17 cellular contexts compared by ENCODE assay signal in the genomic region with DNA sequence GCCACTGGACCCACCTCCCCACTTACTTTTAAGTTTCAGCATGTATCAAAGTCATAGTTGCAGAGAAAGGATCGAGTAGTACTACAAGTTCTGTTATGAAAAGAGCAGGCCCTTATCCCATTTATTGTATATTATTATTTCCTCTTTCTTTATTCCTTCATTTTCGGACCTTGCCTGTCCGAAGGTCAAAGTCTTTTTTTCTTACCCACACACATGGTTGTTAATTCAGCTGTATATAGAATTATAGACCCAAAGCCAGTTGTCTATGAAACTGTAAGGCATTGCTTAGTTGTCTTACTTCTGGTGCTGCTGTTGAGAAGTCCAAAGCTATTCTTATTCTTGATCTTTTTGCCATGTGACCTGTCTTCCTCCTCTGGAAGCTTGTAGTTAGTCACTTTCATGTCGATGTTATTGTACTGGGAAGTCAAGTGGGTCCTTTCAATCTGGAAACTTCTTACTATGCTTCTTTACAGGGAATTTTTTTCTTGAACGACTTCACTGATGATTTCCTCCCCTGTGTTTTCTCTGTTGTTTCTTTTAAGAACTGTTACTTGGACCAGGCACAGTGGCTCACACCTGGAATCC. TPM values are rescaled to one million over a fixed set of nuclear protein-coding genes. Genes with fewer than 3 reads are reported as not detected.
DNase-seq lines count a peak whose midpoint lies in the region; ATAC-seq and TF ChIP-seq lines count a peak whose summit lies in the region.
"Had no signal": no experiment of that assay in that cellular context is flagged by ENCODE, and none has a peak within 500 bp of the region (broad histone marks: within the 10 kb centered on the region; RNA-seq: fewer than 3 reads in every experiment).

No MANE protein-coding gene starts in this region.

- intact Hi-C loops in natural killer cell (cut with micrococcal nuclease), result no loop called here

- H3K4me1 Mint-ChIP-seq in T-helper 2 cell treated with Interferon-gamma antibody and Interleukin-4, amounts not matched to agents 5 μg/mL and 100 μg/mL, for 36 hours (ENCODE audit: low read depth), result peaks cover 29% of the 10 kb centered on the region
- H3K4me1 Mint-ChIP-seq in natural killer cell treated with Interleukin-12 subunit alpha and Interleukin-12 subunit beta and Interleukin-15 and Interleukin-18, amount 100 ng/mL, for 72 hours (ENCODE audit: low read depth in 2 of 2), result peaks cover 29 to 35% of the 10 kb centered on the region in 2 donors
- H3K4me1 Mint-ChIP-seq in natural killer cell, result peaks cover 9 to 23% of the 10 kb centered on the region in 2 donors
- H3K4me1 Mint-ChIP-seq in effector memory CD8-positive, alpha-beta T cell (ENCODE audit: low read depth in 2 of 2), result peaks cover 9 to 21% of the 10 kb centered on the region in 2 donors
- peaks cover 23% of the 10 kb centered on the region for H3K4me1 Mint-ChIP-seq in stimulated activated memory B cell treated with anti-CD40 and anti-IgM and Interleukin-4, amounts not matched to agents 10 μg/mL and 1 μg/mL and 100 μg/mL, for 72 hours

- no peaks in the 10 kb centered on the region for H3K9me3 Mint-ChIP-seq in T-helper 2 cell treated with Interferon-gamma antibody and Interleukin-4, amounts not matched to agents 5 μg/mL and 100 μg/mL, for 36 hours
- H3K9me3 Mint-ChIP-seq in natural killer cell treated with Interleukin-12 subunit alpha and Interleukin-12 subunit beta and Interleukin-15 and Interleukin-18, amount 100 ng/mL, for 72 hours, result no peaks in the 10 kb centered on the region
- no peaks in the 10 kb centered on the region for H3K9me3 Mint-ChIP-seq in natural killer cell
- H3K9me3 Mint-ChIP-seq in effector memory CD8-positive, alpha-beta T cell, result no peaks in the 10 kb centered on the region
- no peaks in the 10 kb centered on the region for H3K9me3 Mint-ChIP-seq in stimulated activated memory B cell treated with anti-CD40 and anti-IgM and Interleukin-4, amounts not matched to agents 10 μg/mL and 1 μg/mL and 100 μg/mL, for 72 hours

- no peak for DNase-seq in T-helper 2 cell treated with Interferon-gamma antibody and Interleukin-4, amounts not matched to agents 5 μg/mL and 100 μg/mL, for 36 hours (ENCODE audit: low spot score)
- no peak for DNase-seq in T-helper 2 cell
- no peak for DNase-seq in natural killer cell treated with Interleukin-12 subunit alpha and Interleukin-12 subunit beta and Interleukin-15 and Interleukin-18, amount 100 ng/mL, for 72 hours (ENCODE audit: low spot score)
- DNase-seq in natural killer cell, result no peak
- no peak for DNase-seq in effector memory CD8-positive, alpha-beta T cell
- DNase-seq in NCI-H1436 treated with DMSO at 0.1 percent for 48 hours (lab: John Stamatoyannopoulos, UW), result no peak
- DNase-seq: 8988T, COR-L47, DMS153, EL, H7, Karpas-422, MM.1S, NCI-H1105, NCI-H187 had no signal

- TF ChIP-seq CTCF in natural killer cell (IDR thresholded peaks at IDR 0.05), result no peak

- no peaks in the 10 kb centered on the region for H3K27me3 Mint-ChIP-seq in T-helper 2 cell treated with Interferon-gamma antibody and Interleukin-4, amounts not matched to agents 5 μg/mL and 100 μg/mL, for 36 hours (ENCODE audit: low read depth)
- H3K27me3 Mint-ChIP-seq in natural killer cell treated with Interleukin-12 subunit alpha and Interleukin-12 subunit beta and Interleukin-15 and Interleukin-18, amount 100 ng/mL, for 72 hours, result no peaks in the 10 kb centered on the region
- H3K27me3 Mint-ChIP-seq in natural killer cell (ENCODE audit: low read depth in 2 of 2), result no peaks in the 10 kb centered on the region
- no peaks in the 10 kb centered on the region for H3K27me3 Mint-ChIP-seq in effector memory CD8-positive, alpha-beta T cell
- H3K27me3 Mint-ChIP-seq in stimulated activated memory B cell treated with anti-CD40 and anti-IgM and Interleukin-4, amounts not matched to agents 10 μg/mL and 1 μg/mL and 100 μg/mL, for 72 hours, result no peaks in the 10 kb centered on the region

- ATAC-seq in natural killer cell treated with Interleukin-12 subunit alpha and Interleukin-12 subunit beta and Interleukin-15 and Interleukin-18, amount 100 ng/mL, for 72 hours, result no peak
- ATAC-seq in natural killer cell (no peak), GM19455 (IDR thresholded peaks at IDR 0.05; ENCODE audit: unreplicated experiment) (no peak)
- ATAC-seq in effector memory CD8-positive, alpha-beta T cell (replicated peaks), result no peak
- ATAC-seq in stimulated activated memory B cell treated with anti-CD40 and anti-IgM and Interleukin-4, amounts not matched to agents 10 μg/mL and 1 μg/mL and 100 μg/mL, for 72 hours, result no peak

- peaks cover 53% of the 10 kb centered on the region for H3K36me3 Mint-ChIP-seq in T-helper 2 cell treated with Interferon-gamma antibody and Interleukin-4, amounts not matched to agents 5 μg/mL and 100 μg/mL, for 36 hours (ENCODE audit: low read depth)
- H3K36me3 Mint-ChIP-seq in natural killer cell treated with Interleukin-12 subunit alpha and Interleukin-12 subunit beta and Interleukin-15 and Interleukin-18, amount 100 ng/mL, for 72 hours, result peaks cover 35% of the 10 kb centered on the region
- no peaks in the 10 kb centered on the region for H3K36me3 Mint-ChIP-seq in natural killer cell
- H3K36me3 Mint-ChIP-seq in effector memory CD8-positive, alpha-beta T cell (ENCODE audit: insufficient read depth), result peaks cover 34% of the 10 kb centered on the region
- H3K36me3 Mint-ChIP-seq in stimulated activated memory B cell treated with anti-CD40 and anti-IgM and Interleukin-4, amounts not matched to agents 10 μg/mL and 1 μg/mL and 100 μg/mL, for 72 hours, result peaks cover 54% of the 10 kb centered on the region

- peak overlapping the region; percentile 28 for H3K27ac Mint-ChIP-seq in T-helper 2 cell treated with Interferon-gamma antibody and Interleukin-4, amounts not matched to agents 5 μg/mL and 100 μg/mL, for 36 hours
- peak overlapping the region; percentile 59 to 91 for H3K27ac Mint-ChIP-seq in natural killer cell treated with Interleukin-12 subunit alpha and Interleukin-12 subunit beta and Interleukin-15 and Interleukin-18, amount 100 ng/mL, for 72 hours
- H3K27ac Mint-ChIP-seq in natural killer cell, result no peak overlapping the region
- peak overlapping the region; percentile 49 to 86 for H3K27ac Mint-ChIP-seq in effector memory CD8-positive, alpha-beta T cell
- H3K27ac Mint-ChIP-seq in stimulated activated memory B cell treated with anti-CD40 and anti-IgM and Interleukin-4, amounts not matched to agents 10 μg/mL and 1 μg/mL and 100 μg/mL, for 72 hours, result peak overlapping the region; percentile 20

- H3K4me3 Mint-ChIP-seq in T-helper 2 cell treated with Interferon-gamma antibody and Interleukin-4, amounts not matched to agents 5 μg/mL and 100 μg/mL, for 36 hours, result no peak overlapping the region
- peak overlapping the region; percentile 35 for H3K4me3 Mint-ChIP-seq in natural killer cell treated with Interleukin-12 subunit alpha and Interleukin-12 subunit beta and Interleukin-15 and Interleukin-18, amount 100 ng/mL, for 72 hours
- no peak overlapping the region for H3K4me3 Mint-ChIP-seq in natural killer cell
- H3K4me3 Mint-ChIP-seq in effector memory CD8-positive, alpha-beta T cell, result no peak overlapping the region
- H3K4me3 Mint-ChIP-seq in stimulated activated memory B cell treated with anti-CD40 and anti-IgM and Interleukin-4, amounts not matched to agents 10 μg/mL and 1 μg/mL and 100 μg/mL, for 72 hours, result no peak overlapping the region

RNA-seq across cellular contexts. Expression of a gene that starts 8.3 kb away (rescaled TPM):
- 100 to 1,000 TPM; 102 to 111 TPM for total RNA-seq in natural killer cell treated with Interleukin-12 subunit alpha and Interleukin-12 subunit beta and Interleukin-15 and Interleukin-18, amount 100 ng/mL, for 72 hours
- 10 to 100 TPM; 25.7 to 39.1 (median 29.4) TPM for total RNA-seq in natural killer cell

RNA-seq across cellular contexts. Expression of a gene that starts 8.6 kb away (rescaled TPM):
- total RNA-seq in natural killer cell treated with Interleukin-12 subunit alpha and Interleukin-12 subunit beta and Interleukin-15 and Interleukin-18, amount 100 ng/mL, for 72 hours, result 100 to 1,000 TPM; 161 to 167 TPM
- 10 to 100 TPM; 45.8 to 53.3 (median 47.6) TPM for total RNA-seq in natural killer cell

RNA-seq across cellular contexts. Expression of a gene that starts 57.9 kb away (rescaled TPM):
- total RNA-seq in natural killer cell treated with Interleukin-12 subunit alpha and Interleukin-12 subunit beta and Interleukin-15 and Interleukin-18, amount 100 ng/mL, for 72 hours, result 10 to 100 TPM; 30.3 to 54.8 TPM
- total RNA-seq in natural killer cell, result 10 to 100 TPM; 16.6 to 22.2 (median 17.4) TPM

Comparison
In these comparisons a context has a peak if more than half of its experiments do, and no peak if none do; other contexts are left out.
1. H3K27ac Mint-ChIP-seq: peak in T-helper 2 cell treated with Interferon-gamma antibody and Interleukin-4, amounts not matched to agents 5 μg/mL and 100 μg/mL, for 36 hours (single experiment), natural killer cell treated with Interleukin-12 subunit alpha and Interleukin-12 subunit beta and Interleukin-15 and Interleukin-18, amount 100 ng/mL, for 72 hours (2 of 2), effector memory CD8-positive, alpha-beta T cell (2 of 2) and stimulated activated memory B cell treated with anti-CD40 and anti-IgM and Interleukin-4, amounts not matched to agents 10 μg/mL and 1 μg/mL and 100 μg/mL, for 72 hours (single experiment); none in natural killer cell (0 of 2).